In the genomic region with DNA sequence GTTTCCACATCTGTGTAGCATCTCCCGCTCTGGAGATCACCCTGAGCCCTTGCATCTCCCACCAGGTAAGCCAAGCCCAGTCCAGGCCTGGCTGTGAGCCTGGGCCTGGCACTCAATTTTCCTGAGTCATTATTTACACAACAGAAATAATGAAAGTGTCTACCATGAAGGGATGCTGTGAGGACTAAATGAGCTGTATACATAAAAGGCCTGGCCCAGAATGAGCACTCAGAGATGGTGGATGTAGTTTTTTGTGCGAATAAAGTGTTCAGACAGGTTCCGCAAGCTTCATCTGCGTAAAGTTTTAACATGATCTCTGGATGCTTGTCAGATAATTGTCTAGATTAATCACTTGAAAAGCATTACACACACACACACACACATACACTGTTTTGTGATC, we compare ENCODE assay signal across 13 cellular contexts. TPM values are rescaled to one million over a fixed set of nuclear protein-coding genes. Genes with fewer than 3 reads are reported as not detected.
A peak's percentile ranks its signal among the peaks of the same experiment; 100 is the strongest.
DNase-seq lines count a peak whose midpoint lies in the region; ATAC-seq and TF ChIP-seq lines count a peak whose summit lies in the region.
"Not testable (repeated sequence)": the region's sequence is repeated elsewhere in the genome, so short reads cannot be mapped to it uniquely, and the experiment has no call there.
"Had no signal": no experiment of that assay in that cellular context is flagged by ENCODE, and none has a peak within 500 bp of the region (broad histone marks: within the 10 kb centered on the region; RNA-seq: fewer than 3 reads in every experiment).

No MANE protein-coding gene starts in this region.

- peak overlapping the region; percentile 38 for H2AFZ ChIP-seq in neuronal stem cell (ENCODE audit: low read length)

- not testable (repeated sequence) for H3K4me1 ChIP-seq in body of pancreas; neuronal stem cell (ENCODE audit: control insufficient read depth in 2 of 2, insufficient read depth in 1 of 2, low read depth in 1 of 2, low read length in 2 of 2)

- H2BK120ac ChIP-seq in neuronal stem cell (ENCODE audit: low read depth, low read length), result not testable (repeated sequence)

- not testable (repeated sequence) for H3K4me2 ChIP-seq in neuronal stem cell (ENCODE audit: insufficient read depth, low read length, poor library complexity, severe bottlenecking)

- not testable (repeated sequence) for H2AK5ac ChIP-seq in neuronal stem cell (ENCODE audit: low read depth, low read length)

- peak; percentile 77 for ATAC-seq in body of pancreas
- peak; percentile 82 for ATAC-seq in left lobe of liver

- not testable (repeated sequence) for H3K4me3 ChIP-seq in body of pancreas; neuronal stem cell (ENCODE audit: low read length in 2 of 2)

- TF ChIP-seq CTCF in 22Rv1 (IDR thresholded peaks at IDR 0.05), result not testable (repeated sequence)
- peak in 1 of 7 experiments; percentile 2 for TF ChIP-seq CTCF in body of pancreas (IDR thresholded peaks at IDR 0.05)

- H3K36me3 ChIP-seq in body of pancreas (replicated peaks in 1 of 2; ENCODE audit: insufficient read depth in 1 of 2, low read depth in 2 of 2); neuronal stem cell (replicated peaks in 1 of 2; ENCODE audit: control insufficient read depth in 2 of 2, insufficient read depth in 2 of 2, low read length in 2 of 2): not testable (repeated sequence)

- WGBS in body of pancreas, 2 donors, result 63 to 72% methylated on average over 4 of the region's 4 CpGs
- no CpG with 5 or more reads among the region's 4 CpGs for WGBS in neuronal stem cell (ENCODE audit: extremely low coverage in 2 of 2, insufficient read length in 2 of 2, insufficient replicate concordance in 1 of 2), 2 donors

- intact Hi-C loops in body of pancreas (cut with DNase I), result not testable (repeated sequence)

- not testable (repeated sequence) for H4K91ac ChIP-seq in neuronal stem cell (ENCODE audit: low read depth, low read length, poor library complexity)

- H2BK15ac ChIP-seq in neuronal stem cell (ENCODE audit: low read length), result not testable (repeated sequence)

- H4K8ac ChIP-seq in neuronal stem cell (ENCODE audit: low read depth, low read length), result not testable (repeated sequence)

- H3K79me1 ChIP-seq in neuronal stem cell (ENCODE audit: low read depth, low read length), result not testable (repeated sequence)

- not testable (repeated sequence) for H3K18ac ChIP-seq in neuronal stem cell (ENCODE audit: low read length)

- H3K27me3 ChIP-seq in body of pancreas; neuronal stem cell (ENCODE audit: control insufficient read depth in 3 of 3, insufficient read depth in 3 of 3, low read depth in 1 of 3, low read length in 3 of 3): not testable (repeated sequence)

- H3K23ac ChIP-seq in neuronal stem cell (ENCODE audit: low read depth, low read length, poor library complexity), result not testable (repeated sequence)

- not testable (repeated sequence) for H2BK5ac ChIP-seq in neuronal stem cell (ENCODE audit: low read length)

- peak overlapping the region; percentile 34; the same call in 1 of the 2 replicates for H3K27ac ChIP-seq in 22Rv1
- H3K27ac ChIP-seq in body of pancreas, result peak overlapping the region in 1 of 4 donors; percentile 3
- H3K27ac ChIP-seq in neuronal stem cell (replicated peaks; ENCODE audit: low read length), result not testable (repeated sequence)

- H3K9me3 ChIP-seq in body of pancreas; neuronal stem cell (replicated peaks in 1 of 2; ENCODE audit: control insufficient read depth in 2 of 2, insufficient read depth in 1 of 2, low read depth in 1 of 2, low read length in 2 of 2): not testable (repeated sequence)

- not testable (repeated sequence) for H3K14ac ChIP-seq in neuronal stem cell (ENCODE audit: low read length)

- H2BK12ac ChIP-seq in neuronal stem cell (ENCODE audit: low read length), result not testable (repeated sequence)

- not testable (repeated sequence) for TF ChIP-seq POLR2A in body of pancreas (IDR thresholded peaks at IDR 0.05)

- H3K9ac ChIP-seq in neuronal stem cell (ENCODE audit: low read depth, low read length, poor library complexity), result not testable (repeated sequence)

- DNase-seq in DMS79 treated with DMSO at 0.1 percent for 48 hours (lab: John Stamatoyannopoulos, UW) (peak; percentile 78), NCI-H1092 treated with DMSO at 0.1 percent for 48 hours (lab: John Stamatoyannopoulos, UW) (peak; percentile 90), NCI-H2081 treated with DMSO at 0.1 percent for 48 hours (lab: John Stamatoyannopoulos, UW) (peak; percentile 49), NCI-H748 treated with DMSO at 0.1 percent for 48 hours (lab: John Stamatoyannopoulos, UW) (peak; percentile 75), body of pancreas (peak in 2 of 4 donors; percentile 9 to 33)
- not testable (repeated sequence) for DNase-seq in left lobe of liver (ENCODE audit: low spot score); neuronal stem cell (ENCODE audit: low spot score)

- H3K4ac ChIP-seq in neuronal stem cell (ENCODE audit: low read length), result not testable (repeated sequence)

RNA-seq across cellular contexts. Expression of gene IGFBPL1, which starts 50.2 kb away (rescaled TPM):
- total RNA-seq in body of pancreas (1 to 10 TPM; 2.3 to 3.3 TPM), left lobe of liver (not detected)
- 21.7 TPM for polyA plus RNA-seq in neuronal stem cell (2013, experiment 1 of 2)
- polyA plus RNA-seq in neuronal stem cell (2013, experiment 2 of 2), result 21.3 TPM
- total RNA-seq: activated CD4-positive, alpha-beta T cell treated with anti-CD3 and anti-CD28 coated beads, Interleukin-2, amount 10 ng/mL, durations not matched to agents 24 days and 14 days; heart right ventricle; natural killer cell treated with Interleukin-12 subunit alpha and Interleukin-12 subunit beta and Interleukin-15 and Interleukin-18, amount 100 ng/mL, for 72 hours; OCI-LY7 had no signal
- polyA plus RNA-seq: CD14-positive monocyte, heart right ventricle had no signal
